Comparison of ENCODE assay signal across 20 cellular contexts in genomic region chr1:75836528-75836927, GRCh38.
"Had no signal": no experiment of that assay in that cellular context is flagged by ENCODE, and none has a peak within 500 bp of the region (broad histone marks: within the 10 kb centered on the region; RNA-seq: fewer than 3 reads in every experiment).

No MANE protein-coding gene starts in this region.

- H3K4me1 Mint-ChIP-seq: immature natural killer cell, nephron had no signal

- H3K27me3 Mint-ChIP-seq: activated T-cell treated with anti-CD3 and anti-CD28 coated beads, Interleukin-2, amount 50 U/mL, for 24 hours had no signal

- DNase-seq: activated CD4-positive, alpha-beta T cell treated with anti-CD3 and anti-CD28 coated beads for 48 hours; activated CD4-positive, alpha-beta T cell treated with anti-CD3 and anti-CD28 coated beads, Interleukin-2, amount 50 U/mL, for 48 hours; activated CD8-positive, alpha-beta memory T cell treated with anti-CD3 and anti-CD28 coated beads, Interleukin-2, amount 50 U/mL, for 48 hours; activated T-cell treated with anti-CD3 and anti-CD28 coated beads, Interleukin-2, amount 50 U/mL, for 24 hours; central memory CD4-positive, alpha-beta T cell; head of caudate nucleus; hypothalamus; immature natural killer cell; kidney; left colon; mammary epithelial cell; posterior cingulate gyrus; right cardiac atrium; spleen; stimulated activated naive CD4-positive, alpha-beta T cell treated with Interleukin-2 at 50 U/mL for 16 hours; testis; transverse colon; WERI-Rb-1 had no signal

- H3K27ac Mint-ChIP-seq: activated naive CD4-positive, alpha-beta T cell treated with anti-CD3 and anti-CD28 coated beads, Interleukin-2, amount 50 U/mL, for 72 hours; activated T-cell treated with anti-CD3 and anti-CD28 coated beads, Interleukin-2, amount 50 U/mL, for 24 hours; immature natural killer cell; nephron had no signal

- H3K4me3 Mint-ChIP-seq: activated T-cell treated with anti-CD3 and anti-CD28 coated beads, Interleukin-2, amount 50 U/mL, for 24 hours; immature natural killer cell; nephron had no signal
